20 cellular contexts compared by ENCODE assay signal in genomic region chr2:51995293-51995692, GRCh38.
DNase-seq lines count a peak whose midpoint lies in the region; ATAC-seq and TF ChIP-seq lines count a peak whose summit lies in the region.
"Had no signal": no experiment of that assay in that cellular context is flagged by ENCODE, and none has a peak within 500 bp of the region (broad histone marks: within the 10 kb centered on the region; RNA-seq: fewer than 3 reads in every experiment).

No MANE protein-coding gene starts in this region.

- H3K9ac ChIP-seq in IMR-90 (ENCODE audit: low read depth, low read length) (no peak overlapping the region), trophoblast cell (ENCODE audit: low read length) (no peak overlapping the region)

- H3K27me3 ChIP-seq in IMR-90 (ENCODE audit: control insufficient read depth, insufficient read depth, low read length) (no peaks in the 10 kb centered on the region), trophoblast cell (ENCODE audit: insufficient read depth, low read length) (no peaks in the 10 kb centered on the region)
- no peaks in the 10 kb centered on the region for H3K27me3 ChIP-seq in naive thymus-derived CD4-positive, alpha-beta T cell (ENCODE audit: control insufficient read depth in 2 of 2, insufficient read depth in 2 of 2, low read length in 2 of 2)
- H3K27me3 ChIP-seq: adrenal gland, colonic mucosa, hepatocyte, sigmoid colon had no signal

- ATAC-seq in IMR-90 (ENCODE audit: low read depth) (peak; percentile 75), mucosa of descending colon (no peak)
- ATAC-seq in naive thymus-derived CD4-positive, alpha-beta T cell: no peak

- H3K79me1 ChIP-seq in IMR-90 (ENCODE audit: low read depth in 1 of 2, low read length in 2 of 2): no peaks in the 10 kb centered on the region
- H3K79me1 ChIP-seq in trophoblast cell (ENCODE audit: low read length): no peaks in the 10 kb centered on the region

- no peaks in the 10 kb centered on the region for H3K79me2 ChIP-seq in trophoblast cell (ENCODE audit: control insufficient read depth, insufficient read depth, low read length, poor library complexity)
- H3K79me2 ChIP-seq: hepatocyte had no signal

- no peak overlapping the region; the same call in 2 of the 3 replicates for H2BK15ac ChIP-seq in IMR-90 (ENCODE audit: low read depth, low read length)

- no peak overlapping the region for H3K4me3 ChIP-seq in IMR-90 (ENCODE audit: insufficient read depth, low read depth, low read length)
- H3K4me3 ChIP-seq in trophoblast cell (ENCODE audit: low read depth, low read length): no peak overlapping the region
- no peak overlapping the region for H3K4me3 ChIP-seq in mucosa of descending colon
- no peak overlapping the region for H3K4me3 ChIP-seq in naive thymus-derived CD4-positive, alpha-beta T cell (ENCODE audit: low read length)
- H3K4me3 ChIP-seq: adrenal gland, colonic mucosa, hepatocyte, sigmoid colon, thoracic aorta had no signal

- H2AK5ac ChIP-seq in IMR-90 (ENCODE audit: low read depth, low read length): no peak overlapping the region
- no peak overlapping the region for H2AK5ac ChIP-seq in trophoblast cell (ENCODE audit: low read length)

- no peak overlapping the region for H3K4me3 Mint-ChIP-seq in naive thymus-derived CD4-positive, alpha-beta T cell
- H3K4me3 Mint-ChIP-seq: activated T-helper 1 cell treated with anti-CD3 and anti-CD28 coated beads, Interleukin-12 subunit alpha, Interleukin-12 subunit beta, Interleukin-2, Interleukin-4 antibody, amounts not matched to agents 30 ng/mL and 10 ng/mL and 1 ng/mL, durations not matched to agents 14 hours and 24 hours and 36 hours; CD14-positive monocyte had no signal

- H4K8ac ChIP-seq in IMR-90 (ENCODE audit: low read depth in 2 of 2, low read length in 2 of 2): peak overlapping the region; percentile 85 to 88; a peak in 2 of 4 replicates
- no peak overlapping the region for H4K8ac ChIP-seq in trophoblast cell (ENCODE audit: low read depth, low read length)

- H2BK12ac ChIP-seq in trophoblast cell (ENCODE audit: low read length): no peak overlapping the region

- peak overlapping the region; percentile 63; the same call in 1 of the 2 replicates for H3K27ac ChIP-seq in IMR-90 (ENCODE audit: insufficient read depth, low read length)
- no peak overlapping the region for H3K27ac ChIP-seq in trophoblast cell (ENCODE audit: low read depth, low read length)
- no peak overlapping the region for H3K27ac ChIP-seq in naive thymus-derived CD4-positive, alpha-beta T cell (ENCODE audit: low read depth, low read length)
- H3K27ac ChIP-seq: adrenal gland, colonic mucosa, epithelial cell of prostate, hepatocyte, sigmoid colon had no signal

- H3K14ac ChIP-seq in IMR-90 (replicated peaks; ENCODE audit: low read depth, low read length): no peak overlapping the region
- no peak overlapping the region for H3K14ac ChIP-seq in trophoblast cell (ENCODE audit: low read length)

- dilution Hi-C loops in IMR-90 (cut with HindIII; ENCODE audit: low sequenced_read_pairs, unreplicated experiment): no loop called here

- CTCF ChIA-PET in IMR-90 (lab: Yijun Ruan, JAX): no interaction called here
- CTCF ChIA-PET in naive thymus-derived CD4-positive, alpha-beta T cell (lab: Charles Lee): no interaction called here

- H2AK9ac ChIP-seq in IMR-90 (replicated peaks; ENCODE audit: low read depth, low read length, poor library complexity): no peak overlapping the region

- TF ChIP-seq RAD21 in IMR-90 (IDR thresholded peaks at IDR 0.05; ENCODE audit: low read length): no peak; the same call in 1 of the 2 replicates

- peaks cover 6% of the 10 kb centered on the region for H3K4me1 ChIP-seq in IMR-90 (ENCODE audit: control insufficient read depth, insufficient read depth, low read length)
- no peaks in the 10 kb centered on the region for H3K4me1 ChIP-seq in trophoblast cell (ENCODE audit: control insufficient read depth in 1 of 2, insufficient read depth in 2 of 2, low read length in 2 of 2)
- no peaks in the 10 kb centered on the region for H3K4me1 ChIP-seq in mucosa of descending colon (ENCODE audit: low read depth)
- H3K4me1 ChIP-seq in naive thymus-derived CD4-positive, alpha-beta T cell (ENCODE audit: control insufficient read depth in 2 of 2, insufficient read depth in 2 of 2, low read length in 2 of 2): no peaks in the 10 kb centered on the region
- H3K4me1 ChIP-seq: adrenal gland, colonic mucosa had no signal

- no peak for TF ChIP-seq POLR2A in IMR-90 (IDR thresholded peaks at IDR 0.05; ENCODE audit: low read depth, low read length)

- H3K9me3 ChIP-seq in IMR-90 (ENCODE audit: control insufficient read depth, insufficient read depth, low read length) (no peaks in the 10 kb centered on the region), trophoblast cell (ENCODE audit: insufficient read depth, low read depth, low read length) (peaks cover 2% of the 10 kb centered on the region), mucosa of descending colon (no peaks in the 10 kb centered on the region)
- H3K9me3 ChIP-seq in naive thymus-derived CD4-positive, alpha-beta T cell (ENCODE audit: control insufficient read depth in 2 of 3, low read length in 3 of 3): no peaks in the 10 kb centered on the region
- H3K9me3 ChIP-seq: adrenal gland, sigmoid colon, thoracic aorta had no signal

- intact Hi-C loops in IMR-90 (cut with micrococcal nuclease) (loop anchor here (5.0 to 10.0 kb wide), 3 partner anchors 273 to 1440 kb away; no protein-coding TSS in a partner anchor), mucosa of descending colon (cut with DNase I, micrococcal nuclease) (no loop called here)
- intact Hi-C loops in naive thymus-derived CD4-positive, alpha-beta T cell (cut with micrococcal nuclease): loop anchor here in 1 of 2 donors (5.0 kb wide), 1 partner anchor 52 kb away; no protein-coding TSS in a partner anchor

- H4K12ac ChIP-seq in trophoblast cell (ENCODE audit: low read depth, low read length): no peak overlapping the region

- H3K18ac ChIP-seq in IMR-90 (ENCODE audit: low read depth, low read length) (no peak overlapping the region), trophoblast cell (ENCODE audit: low read length) (no peak overlapping the region)

- H3K23ac ChIP-seq in IMR-90 (ENCODE audit: low read depth, low read length): no peak overlapping the region; the same call in 1 of the 2 replicates
- H3K23ac ChIP-seq in trophoblast cell (ENCODE audit: low read length): no peak overlapping the region

- in situ Hi-C loops in IMR-90 (cut with MboI; ENCODE audit: low sequenced_read_pairs): loop anchor here (25.0 kb wide), 1 partner anchor 1458 kb away; no protein-coding TSS in a partner anchor

- no TSS peak for BruUV-seq in IMR-90 (replicated peaks; lab: Mats Ljungman, UMichigan)

- peak overlapping the region; percentile 88; the same call in 1 of the 2 replicates for H2BK20ac ChIP-seq in IMR-90 (ENCODE audit: low read depth, low read length)

- H2BK5ac ChIP-seq in IMR-90 (ENCODE audit: low read depth, low read length, poor library complexity, severe bottlenecking) (peak overlapping the region; percentile 90), trophoblast cell (ENCODE audit: low read depth, low read length, poor library complexity) (no peak overlapping the region)

- H2AFZ ChIP-seq in IMR-90 (replicated peaks; ENCODE audit: low read length, poor library complexity) (no peak overlapping the region), trophoblast cell (ENCODE audit: insufficient read depth, low read length, poor library complexity) (no peak overlapping the region)
- H2AFZ ChIP-seq: hepatocyte had no signal

- no peak overlapping the region; the same call in 1 of the 2 replicates for H3K4ac ChIP-seq in IMR-90 (ENCODE audit: low read depth, low read length)
- no peak overlapping the region for H3K4ac ChIP-seq in trophoblast cell (ENCODE audit: low read depth, low read length)

- WGBS in IMR-90 (ENCODE audit: extremely low coverage in 2 of 2, insufficient read length in 1 of 2), 2 experiments: no CpG with 5 or more reads among the region's 1 CpG
- no CpG with 5 or more reads among the region's 1 CpG for WGBS in trophoblast cell (ENCODE audit: extremely low coverage, insufficient coverage, insufficient read length)

- H3K9me3 Mint-ChIP-seq in naive thymus-derived CD4-positive, alpha-beta T cell: peaks cover 0 to 32% (median 14%) of the 10 kb centered on the region in 11 donors

- POLR2A ChIA-PET in IMR-90 (lab: Charles Lee; ENCODE audit: unreplicated experiment): no interaction called here
- POLR2A ChIA-PET in naive thymus-derived CD4-positive, alpha-beta T cell (lab: Charles Lee): no interaction called here

- H3K27ac Mint-ChIP-seq in naive thymus-derived CD4-positive, alpha-beta T cell: no peak overlapping the region
- H3K27ac Mint-ChIP-seq: activated T-helper 1 cell treated with anti-CD3 and anti-CD28 coated beads, Interleukin-12 subunit alpha, Interleukin-12 subunit beta, Interleukin-2, Interleukin-4 antibody, amounts not matched to agents 30 ng/mL and 10 ng/mL and 1 ng/mL, durations not matched to agents 14 hours and 24 hours and 36 hours; CD14-positive monocyte had no signal

- no peaks in the 10 kb centered on the region for H3K36me3 ChIP-seq in IMR-90 (ENCODE audit: control insufficient read depth, insufficient read depth, low read length)
- no peaks in the 10 kb centered on the region for H3K36me3 ChIP-seq in trophoblast cell (ENCODE audit: control insufficient read depth in 1 of 2, insufficient read depth in 2 of 2, low read length in 2 of 2)
- H3K36me3 ChIP-seq in mucosa of descending colon (ENCODE audit: low read depth): no peaks in the 10 kb centered on the region
- H3K36me3 ChIP-seq in naive thymus-derived CD4-positive, alpha-beta T cell (ENCODE audit: control insufficient read depth in 2 of 3, insufficient read depth in 3 of 3, low read length in 3 of 3): no peaks in the 10 kb centered on the region
- H3K36me3 ChIP-seq: adrenal gland, colonic mucosa, sigmoid colon, thoracic aorta had no signal

- peak overlapping the region; percentile 57; the same call in 1 of the 2 replicates for H3K4me2 ChIP-seq in IMR-90 (ENCODE audit: low read depth, low read length)
- no peak overlapping the region for H3K4me2 ChIP-seq in trophoblast cell (ENCODE audit: low read length)
- H3K4me2 ChIP-seq: hepatocyte had no signal

- TF ChIP-seq CTCF in IMR-90 (conservative IDR thresholded peaks at IDR 0.05; ENCODE audit: low read depth, low read length): no peak
- no peak for TF ChIP-seq CTCF in GM10266 (IDR thresholded peaks at IDR 0.05; ENCODE audit: control insufficient read depth, insufficient read depth, low read depth, missing control alignments)
- no peak for TF ChIP-seq CTCF in mucosa of descending colon (IDR thresholded peaks at IDR 0.05)

- no peaks in the 10 kb centered on the region for H3K27me3 Mint-ChIP-seq in naive thymus-derived CD4-positive, alpha-beta T cell

- H4K5ac ChIP-seq in IMR-90 (ENCODE audit: low read depth, low read length): no peak overlapping the region

- no peak overlapping the region for H4K91ac ChIP-seq in IMR-90 (ENCODE audit: insufficient read depth, low read depth, low read length)
- no peak overlapping the region for H4K91ac ChIP-seq in trophoblast cell (ENCODE audit: low read depth, low read length)

- H2BK120ac ChIP-seq in IMR-90 (ENCODE audit: low read depth, low read length) (peak overlapping the region; percentile 86; the same call in 1 of the 2 replicates), trophoblast cell (ENCODE audit: insufficient read depth, low read length, poor library complexity) (no peak overlapping the region)

- no peak overlapping the region; the same call in 1 of the 2 replicates for H3K56ac ChIP-seq in IMR-90 (ENCODE audit: extremely low read depth, insufficient read depth, low read length)

- H3K4me1 Mint-ChIP-seq in naive thymus-derived CD4-positive, alpha-beta T cell: no peaks in the 10 kb centered on the region
- H3K4me1 Mint-ChIP-seq: CD14-positive monocyte had no signal

- H3K9me1 ChIP-seq in IMR-90 (ENCODE audit: insufficient read depth, low read length): peaks cover 11% of the 10 kb centered on the region; the same call in 1 of the 2 replicates

- DNase-seq in EH (ENCODE audit: low read depth) (peak; percentile 7), IMR-90 (peak; percentile 89), dedifferentiated amniotic fluid mesenchymal stem cell (ENCODE audit: extremely low spot score) (peak; percentile 83), non-pigmented ciliary epithelial cell (ENCODE audit: low read depth) (peak; percentile 68), trophoblast cell (no peak), GM10266 (ENCODE audit: extremely low spot score) (no peak), mucosa of descending colon (no peak)
- no peak for DNase-seq in naive thymus-derived CD4-positive, alpha-beta T cell
- DNase-seq: adrenal gland; colonic mucosa; DMS53; Kasumi-1; NCI-H446; sigmoid colon; stimulated activated CD4-positive, alpha-beta T cell treated with anti-CD3 and anti-CD28 coated beads, Interleukin-4, amount 100 ng/mL, for 24 hours had no signal

- H4K20me1 ChIP-seq in IMR-90 (ENCODE audit: insufficient read depth, low read length): no peaks in the 10 kb centered on the region

- no peaks in the 10 kb centered on the region for H3K36me3 Mint-ChIP-seq in naive thymus-derived CD4-positive, alpha-beta T cell
- H3K36me3 Mint-ChIP-seq: CD14-positive monocyte had no signal

Comparison
In these comparisons a context has a peak if more than half of its experiments do, and no peak if none do; other contexts are left out.
1. DNase-seq: peak in EH (single experiment), IMR-90 (single experiment), dedifferentiated amniotic fluid mesenchymal stem cell (single experiment) and non-pigmented ciliary epithelial cell (single experiment); none in trophoblast cell (0 of 2), GM10266 (single experiment), mucosa of descending colon (0 of 3) and naive thymus-derived CD4-positive, alpha-beta T cell (0 of 9).